Comparison of ENCODE assay signal across 13 cellular contexts in genomic region chr10:71933651-71934050, GRCh38.
DNase-seq lines count a peak whose midpoint lies in the region; ATAC-seq and TF ChIP-seq lines count a peak whose summit lies in the region.
"Had no signal": no experiment of that assay in that cellular context is flagged by ENCODE, and none has a peak within 500 bp of the region (broad histone marks: within the 10 kb centered on the region; RNA-seq: fewer than 3 reads in every experiment).

No MANE protein-coding gene starts in this region.

- H3K4me3 ChIP-seq in MM.1S (ENCODE audit: low read length) (no peak overlapping the region), foreskin fibroblast (ENCODE audit: low read depth in 1 of 2, low read length in 2 of 2) (no peak overlapping the region)
- H3K4me3 ChIP-seq: thyroid gland had no signal

- no peaks in the 10 kb centered on the region for H3K4me1 ChIP-seq in MM.1S (ENCODE audit: low read length)
- H3K4me1 ChIP-seq: thyroid gland had no signal

- no peak overlapping the region for H3K4me2 ChIP-seq in MM.1S (ENCODE audit: low read depth, low read length)

- TF ChIP-seq CTCF in MM.1S (IDR thresholded peaks at IDR 0.05; ENCODE audit: low read length) (no peak), foreskin fibroblast (IDR thresholded peaks at IDR 0.05; ENCODE audit: low read depth, low read length) (no peak)

- H3K4me3 Mint-ChIP-seq in stimulated activated effector memory CD8-positive, alpha-beta T cell treated with anti-CD3 and anti-CD28 coated beads, Interleukin-12 subunit alpha, Interleukin-12 subunit beta, amount 100 ng/mL, for 72 hours, result no peak overlapping the region
- H3K4me3 Mint-ChIP-seq: brain, endodermal cell, natural killer cell had no signal

- no peak overlapping the region for H3K27ac ChIP-seq in MM.1S (ENCODE audit: low read length)
- H3K27ac ChIP-seq: thyroid gland had no signal

- peak; percentile 60 for ATAC-seq in stimulated activated effector memory CD8-positive, alpha-beta T cell treated with anti-CD3 and anti-CD28 coated beads, Interleukin-12 subunit alpha, Interleukin-12 subunit beta, amount 100 ng/mL, for 72 hours
- no peak for ATAC-seq in GM21786 (IDR thresholded peaks at IDR 0.05; ENCODE audit: unreplicated experiment)
- ATAC-seq: left cardiac atrium, natural killer cell, sciatic nerve had no signal

- no peaks in the 10 kb centered on the region for H3K9me2 ChIP-seq in MM.1S (replicated peaks; ENCODE audit: insufficient read depth, low read length)

- H3F3A ChIP-seq in MM.1S (ENCODE audit: insufficient read depth, low read length), result no peaks in the 10 kb centered on the region

- no peaks in the 10 kb centered on the region for H3K27me3 ChIP-seq in MM.1S (replicated peaks; ENCODE audit: insufficient read depth, low read length)
- H3K27me3 ChIP-seq: thyroid gland had no signal

- H3K9me3 ChIP-seq in MM.1S (replicated peaks; ENCODE audit: insufficient read depth, low read length), result no peaks in the 10 kb centered on the region
- H3K9me3 ChIP-seq: thyroid gland had no signal

- no peaks in the 10 kb centered on the region for H4K20me1 ChIP-seq in MM.1S (ENCODE audit: insufficient read depth, low read length)

- no peaks in the 10 kb centered on the region for H3K9me3 Mint-ChIP-seq in stimulated activated effector memory CD8-positive, alpha-beta T cell treated with anti-CD3 and anti-CD28 coated beads, Interleukin-12 subunit alpha, Interleukin-12 subunit beta, amount 100 ng/mL, for 72 hours
- H3K9me3 Mint-ChIP-seq: natural killer cell had no signal

- H2AFZ ChIP-seq in MM.1S (ENCODE audit: low read length), result no peak overlapping the region

- H3K36me3 Mint-ChIP-seq in stimulated activated effector memory CD8-positive, alpha-beta T cell treated with anti-CD3 and anti-CD28 coated beads, Interleukin-12 subunit alpha, Interleukin-12 subunit beta, amount 100 ng/mL, for 72 hours, result no peaks in the 10 kb centered on the region
- H3K36me3 Mint-ChIP-seq: natural killer cell had no signal

- H3K27ac Mint-ChIP-seq in stimulated activated effector memory CD8-positive, alpha-beta T cell treated with anti-CD3 and anti-CD28 coated beads, Interleukin-12 subunit alpha, Interleukin-12 subunit beta, amount 100 ng/mL, for 72 hours, result no peak overlapping the region
- H3K27ac Mint-ChIP-seq: brain, endodermal cell, natural killer cell had no signal

- no peaks in the 10 kb centered on the region for H3K79me2 ChIP-seq in MM.1S (ENCODE audit: low read length)

- DNase-seq in MM.1S, result peak; percentile 25
- DNase-seq in activated T-cell treated with anti-CD3 and anti-CD28 coated beads for 4 hours, result peak; percentile 52
- DNase-seq in stimulated activated CD4-positive, alpha-beta T cell treated with anti-CD3 and anti-CD28 coated beads, Interleukin-12 subunit alpha, Interleukin-12 subunit beta, amount 100 ng/mL, for 4 hours, result peak; percentile 45
- DNase-seq in stimulated activated effector memory CD8-positive, alpha-beta T cell treated with anti-CD3 and anti-CD28 coated beads, Interleukin-12 subunit alpha, Interleukin-12 subunit beta, amount 100 ng/mL, for 72 hours (ENCODE audit: low spot score in 2 of 2), result no peak
- DNase-seq in NCI-H226, result no peak
- DNase-seq in foreskin fibroblast, result no peak
- DNase-seq: endodermal cell, left cardiac atrium, natural killer cell, thyroid gland had no signal

- H3K4me1 Mint-ChIP-seq in stimulated activated effector memory CD8-positive, alpha-beta T cell treated with anti-CD3 and anti-CD28 coated beads, Interleukin-12 subunit alpha, Interleukin-12 subunit beta, amount 100 ng/mL, for 72 hours, result peaks cover 6% of the 10 kb centered on the region
- H3K4me1 Mint-ChIP-seq: brain, endodermal cell, natural killer cell had no signal

- no peaks in the 10 kb centered on the region for H3K36me3 ChIP-seq in MM.1S (replicated peaks; ENCODE audit: insufficient read depth, low read length)
- H3K36me3 ChIP-seq: thyroid gland had no signal

- H3K9ac ChIP-seq in MM.1S (ENCODE audit: low read length), result no peak overlapping the region

Comparison
In these comparisons a context has a peak if more than half of its experiments do, and no peak if none do; other contexts are left out.
1. DNase-seq: peak in MM.1S (single experiment), activated T-cell treated with anti-CD3 and anti-CD28 coated beads for 4 hours (single experiment) and stimulated activated CD4-positive, alpha-beta T cell treated with anti-CD3 and anti-CD28 coated beads, Interleukin-12 subunit alpha, Interleukin-12 subunit beta, amount 100 ng/mL, for 4 hours (single experiment); none in stimulated activated effector memory CD8-positive, alpha-beta T cell treated with anti-CD3 and anti-CD28 coated beads, Interleukin-12 subunit alpha, Interleukin-12 subunit beta, amount 100 ng/mL, for 72 hours (0 of 2), NCI-H226 (single experiment) and foreskin fibroblast (0 of 2).